In the genomic region with DNA sequence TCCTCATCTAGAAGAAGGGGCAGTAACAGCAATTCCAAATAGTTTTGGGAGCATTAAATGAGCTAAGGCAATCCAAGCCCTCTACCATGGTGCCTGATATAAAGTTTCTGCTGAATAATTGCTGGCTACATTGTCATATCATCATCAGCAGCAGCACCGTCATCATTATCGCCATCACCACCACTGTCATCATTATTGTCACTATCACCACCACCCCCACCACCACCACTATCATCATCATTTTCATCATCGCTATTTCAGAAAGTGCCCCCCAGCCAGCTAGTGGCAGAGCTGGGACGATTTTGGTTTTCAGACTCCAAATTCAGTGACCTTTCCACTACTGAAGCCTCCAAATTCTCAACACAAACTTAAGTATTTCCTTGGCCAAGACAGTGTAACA, we compare ENCODE assay signal across 33 cellular contexts. TPM values are rescaled to one million over a fixed set of nuclear protein-coding genes. Genes with fewer than 3 reads are reported as not detected.
"Had no signal": no experiment of that assay in that cellular context is flagged by ENCODE, and none has a peak within 500 bp of the region (broad histone marks: within the 10 kb centered on the region; RNA-seq: fewer than 3 reads in every experiment).

No MANE protein-coding gene starts in this region.

- H3K36me3 ChIP-seq: adrenal gland, ascending aorta, breast epithelium, cardiac muscle cell, colonic mucosa, esophagus muscularis mucosa, gastrocnemius medialis, WERI-Rb-1 had no signal

- H3K4me1 ChIP-seq: adrenal gland, ascending aorta, breast epithelium, colonic mucosa, foreskin keratinocyte, gastrocnemius medialis had no signal

- H3K27ac ChIP-seq: adrenal gland, ascending aorta, breast epithelium, cardiac muscle cell, colonic mucosa, dorsolateral prefrontal cortex, esophagus muscularis mucosa, foreskin keratinocyte, gastrocnemius medialis, WERI-Rb-1 had no signal

- H3K4me3 ChIP-seq: adrenal gland, ascending aorta, breast epithelium, cardiac muscle cell, colonic mucosa, dorsolateral prefrontal cortex, esophagus muscularis mucosa, gastrocnemius medialis had no signal

- DNase-seq: activated B cell treated with CpG ODN at 0.5 μM for 24 hours; activated CD4-positive, alpha-beta memory T cell treated with anti-CD3 and anti-CD28 coated beads for 36 hours; activated CD4-positive, alpha-beta T cell treated with anti-CD3 and anti-CD28 coated beads for 36 hours; activated CD4-positive, alpha-beta T cell treated with anti-CD3 and anti-CD28 coated beads, Interleukin-2, amount 10 ng/mL, durations not matched to agents 24 days and 14 days; activated CD4-positive, CD25-positive, alpha-beta regulatory T cell treated with anti-CD3 and anti-CD28 coated beads, Interleukin-2, amount 50 U/mL, for 72 hours; activated CD8-positive, alpha-beta memory T cell treated with anti-CD3 and anti-CD28 coated beads, Interleukin-2, amount 10 ng/mL, durations not matched to agents 7 days and 5 days; activated CD8-positive, alpha-beta memory T cell treated with anti-CD3 and anti-CD28 coated beads, Interleukin-2, amount 50 U/mL, for 4 hours; activated CD8-positive, alpha-beta T cell treated with anti-CD3 and anti-CD28 coated beads, Interleukin-2, amount 10 ng/mL, durations not matched to agents 7 days and 5 days; activated effector memory CD4-positive, alpha-beta T cell treated with anti-CD3 and anti-CD28 coated beads, Interleukin-2, amount 50 U/mL, for 16 hours; activated naive CD4-positive, alpha-beta T cell treated with anti-CD3 and anti-CD28 coated beads for 36 hours; activated naive CD8-positive, alpha-beta T cell treated with anti-CD3 and anti-CD28 coated beads for 36 hours; activated naive CD8-positive, alpha-beta T cell treated with anti-CD3 and anti-CD28 coated beads, Interleukin-2, amount 50 U/mL, for 24 hours; activated T-cell treated with anti-CD3 and anti-CD28 coated beads, Interleukin-2, amount 50 U/mL, for 1 hour; adrenal gland; central memory CD4-positive, alpha-beta T cell; cerebellar nuclear complex; colonic mucosa; dorsolateral prefrontal cortex; effector memory CD4-positive, alpha-beta T cell; endodermal cell; gastrocnemius medialis; glutamatergic neuron; T-helper 1 cell; T-helper 17 cell; T1000; WERI-Rb-1 had no signal

- H3K9me3 ChIP-seq: adrenal gland, ascending aorta, breast epithelium, colonic mucosa, esophagus muscularis mucosa, gastrocnemius medialis had no signal

- H3K27me3 ChIP-seq: adrenal gland, ascending aorta, breast epithelium, cardiac muscle cell, colonic mucosa, dorsolateral prefrontal cortex, esophagus muscularis mucosa, gastrocnemius medialis had no signal

- ATAC-seq: activated CD4-positive, alpha-beta T cell treated with anti-CD3 and anti-CD28 coated beads for 36 hours; activated CD8-positive, alpha-beta memory T cell treated with anti-CD3 and anti-CD28 coated beads, Interleukin-2, amount 10 ng/mL, durations not matched to agents 7 days and 5 days; activated CD8-positive, alpha-beta T cell treated with anti-CD3 and anti-CD28 coated beads, Interleukin-2, amount 10 ng/mL, durations not matched to agents 7 days and 5 days; activated naive CD8-positive, alpha-beta T cell treated with anti-CD3 and anti-CD28 coated beads, Interleukin-2, amount 50 U/mL, for 24 hours; foreskin keratinocyte; gastrocnemius medialis; T-helper 17 cell had no signal

RNA-seq across cellular contexts. Expression of gene XCR1, which starts 15.0 kb away (rescaled TPM):
- total RNA-seq: activated B cell treated with CpG ODN at 0.5 μM for 24 hours; activated CD4-positive, alpha-beta T cell treated with anti-CD3 and anti-CD28 coated beads for 36 hours; activated CD8-positive, alpha-beta memory T cell treated with anti-CD3 and anti-CD28 coated beads for 36 hours; activated CD8-positive, alpha-beta memory T cell treated with anti-CD3 and anti-CD28 coated beads, Interleukin-2, amount 10 ng/mL, durations not matched to agents 7 days and 5 days; activated CD8-positive, alpha-beta T cell treated with anti-CD3 and anti-CD28 coated beads, Interleukin-2, amount 10 ng/mL, durations not matched to agents 7 days and 5 days; activated naive CD4-positive, alpha-beta T cell treated with anti-CD3 and anti-CD28 coated beads for 36 hours; activated naive CD8-positive, alpha-beta T cell treated with anti-CD3 and anti-CD28 coated beads for 36 hours; ascending aorta; cardiac muscle cell; endodermal cell; epithelial cell of proximal tubule; foreskin keratinocyte had no signal
- polyA plus RNA-seq: cardiac muscle cell, foreskin keratinocyte had no signal
